1 cellular context compared by ENCODE assay signal in genomic region chr1:110097507-110098221, GRCh38.
TF ChIP-seq lines count a peak whose summit lies in the region.

No MANE protein-coding gene starts in this region.

TF ChIP-seq in K562, 482 proteins besides CTCF, POLR2A, EP300 and RAD21:
- TF ChIP-seq ZFP36 (IDR thresholded peaks at IDR 0.05; ENCODE audit: low read depth, low read length, partially characterized antibody) (peak; percentile 31), RBM25 (IDR thresholded peaks at IDR 0.05; ENCODE audit: low read depth, low read length, severe bottlenecking) (peak; percentile 20)
- TF ChIP-seq, protein P1, sequence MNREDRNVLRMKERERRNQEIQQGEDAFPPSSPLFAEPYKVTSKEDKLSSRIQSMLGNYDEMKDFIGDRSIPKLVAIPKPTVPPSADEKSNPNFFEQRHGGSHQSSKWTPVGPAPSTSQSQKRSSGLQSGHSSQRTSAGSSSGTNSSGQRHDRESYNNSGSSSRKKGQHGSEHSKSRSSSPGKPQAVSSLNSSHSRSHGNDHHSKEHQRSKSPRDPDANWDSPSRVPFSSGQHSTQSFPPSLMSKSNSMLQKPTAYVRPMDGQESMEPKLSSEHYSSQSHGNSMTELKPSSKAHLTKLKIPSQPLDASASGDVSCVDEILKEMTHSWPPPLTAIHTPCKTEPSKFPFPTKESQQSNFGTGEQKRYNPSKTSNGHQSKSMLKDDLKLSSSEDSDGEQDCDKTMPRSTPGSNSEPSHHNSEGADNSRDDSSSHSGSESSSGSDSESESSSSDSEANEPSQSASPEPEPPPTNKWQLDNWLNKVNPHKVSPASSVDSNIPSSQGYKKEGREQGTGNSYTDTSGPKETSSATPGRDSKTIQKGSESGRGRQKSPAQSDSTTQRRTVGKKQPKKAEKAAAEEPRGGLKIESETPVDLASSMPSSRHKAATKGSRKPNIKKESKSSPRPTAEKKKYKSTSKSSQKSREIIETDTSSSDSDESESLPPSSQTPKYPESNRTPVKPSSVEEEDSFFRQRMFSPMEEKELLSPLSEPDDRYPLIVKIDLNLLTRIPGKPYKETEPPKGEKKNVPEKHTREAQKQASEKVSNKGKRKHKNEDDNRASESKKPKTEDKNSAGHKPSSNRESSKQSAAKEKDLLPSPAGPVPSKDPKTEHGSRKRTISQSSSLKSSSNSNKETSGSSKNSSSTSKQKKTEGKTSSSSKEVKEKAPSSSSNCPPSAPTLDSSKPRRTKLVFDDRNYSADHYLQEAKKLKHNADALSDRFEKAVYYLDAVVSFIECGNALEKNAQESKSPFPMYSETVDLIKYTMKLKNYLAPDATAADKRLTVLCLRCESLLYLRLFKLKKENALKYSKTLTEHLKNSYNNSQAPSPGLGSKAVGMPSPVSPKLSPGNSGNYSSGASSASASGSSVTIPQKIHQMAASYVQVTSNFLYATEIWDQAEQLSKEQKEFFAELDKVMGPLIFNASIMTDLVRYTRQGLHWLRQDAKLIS (CRISPR knock-in tag; IDR thresholded peaks at IDR 0.05): no peak
